ENCODE assay signal across 12 cellular contexts in genomic region chr4:39763714-39764572, GRCh38.
DNase-seq lines count a peak whose midpoint lies in the region; ATAC-seq lines count a peak whose summit lies in the region.
"Had no signal": no experiment of that assay in that cellular context is flagged by ENCODE, and none has a peak within 500 bp of the region (broad histone marks: within the 10 kb centered on the region; RNA-seq: fewer than 3 reads in every experiment).

No MANE protein-coding gene starts in this region.

- H3K4me1 Mint-ChIP-seq in naive B cell: peaks cover 0 to 6% (median 4%) of the 10 kb centered on the region in 3 donors
- H3K4me1 Mint-ChIP-seq: brain had no signal

- no peaks in the 10 kb centered on the region for H3K27me3 Mint-ChIP-seq in naive B cell
- H3K27me3 Mint-ChIP-seq: brain had no signal

- no peak for DNase-seq in naive B cell
- no peak for DNase-seq in 8988T
- no peak for DNase-seq in stimulated activated CD4-positive, alpha-beta T cell treated with anti-CD3 and anti-CD28 coated beads, Interleukin-12 subunit alpha, Interleukin-12 subunit beta, amount 100 ng/mL, for 4 hours
- DNase-seq: DMS153, esophagus squamous epithelium, NCI-H1417, T-helper 9 cell had no signal

- ATAC-seq in GM18867 (IDR thresholded peaks at IDR 0.05; ENCODE audit: unreplicated experiment): peak; percentile 72
- peak; percentile 64 for ATAC-seq in GM21528 (IDR thresholded peaks at IDR 0.05; ENCODE audit: low FRiP score, unreplicated experiment)
- ATAC-seq in HG03175 (IDR thresholded peaks at IDR 0.05; ENCODE audit: unreplicated experiment): peak; percentile 82
- peak; percentile 32 to 58 for ATAC-seq in naive B cell (ENCODE audit: low read depth in 2 of 2)
- no peak for ATAC-seq in GM19455 (IDR thresholded peaks at IDR 0.05; ENCODE audit: unreplicated experiment)

- H3K36me3 Mint-ChIP-seq in naive B cell: peaks cover 4 to 14% of the 10 kb centered on the region in 2 donors

- H3K27ac Mint-ChIP-seq in naive B cell: peak overlapping the region in 4 of 6 donors; percentile 2 to 76 (median 42)

- no peaks in the 10 kb centered on the region for H3K9me3 Mint-ChIP-seq in naive B cell

- H3K4me3 Mint-ChIP-seq in naive B cell: peak overlapping the region in 2 of 8 donors; percentile 39 to 43
- H3K4me3 Mint-ChIP-seq: brain had no signal
